27 cellular contexts compared by ENCODE assay signal in the genomic region with DNA sequence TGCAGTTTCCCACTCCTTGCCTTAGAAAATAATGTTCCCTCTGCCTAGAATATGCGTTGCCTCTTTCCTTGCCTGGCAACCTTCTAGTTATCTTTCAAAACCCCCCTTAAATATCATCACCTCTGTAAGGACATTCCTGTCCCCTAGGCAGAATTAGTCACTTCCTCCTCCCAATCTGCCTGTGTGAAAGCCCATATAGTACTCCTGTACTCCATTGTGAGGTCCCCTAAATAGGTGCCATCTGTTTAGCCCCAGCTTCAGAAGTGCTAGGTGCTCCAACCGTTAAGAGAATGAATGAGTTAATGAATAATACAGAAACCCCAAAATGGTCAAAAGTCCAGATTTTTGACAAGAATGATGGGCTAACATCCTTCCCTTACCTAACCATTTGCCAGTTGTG.
DNase-seq lines count a peak whose midpoint lies in the region; ATAC-seq, FAIRE-seq and TF ChIP-seq lines count a peak whose summit lies in the region.
"Had no signal": no experiment of that assay in that cellular context is flagged by ENCODE, and none has a peak within 500 bp of the region (broad histone marks: within the 10 kb centered on the region; RNA-seq: fewer than 3 reads in every experiment).

No MANE protein-coding gene starts in this region.

- TF ChIP-seq POLR2A in A549 (IDR thresholded peaks at IDR 0.05; ENCODE audit: low read length) (no peak), esophagus muscularis mucosa (IDR thresholded peaks at IDR 0.05; ENCODE audit: low read depth) (no peak)

- H3K4me3 ChIP-seq in A549, result no peak overlapping the region
- no peak overlapping the region for H3K4me3 ChIP-seq in hepatocyte
- no peak overlapping the region for H3K4me3 ChIP-seq in esophagus muscularis mucosa
- H3K4me3 ChIP-seq: dorsolateral prefrontal cortex, GM23338, K562, MG63, thoracic aorta, uterus had no signal

- no peak overlapping the region for H2AFZ ChIP-seq in hepatocyte
- H2AFZ ChIP-seq: GM23338 had no signal

- H3K36me3 ChIP-seq in hepatocyte (replicated peaks; ENCODE audit: insufficient read depth, low read depth) (no peaks in the 10 kb centered on the region), esophagus muscularis mucosa (no peaks in the 10 kb centered on the region)
- H3K36me3 ChIP-seq: MG63, thoracic aorta, uterus had no signal

- POLR2A ChIA-PET in A549 (lab: Yijun Ruan, JAX), result no interaction called here

- TF ChIP-seq EP300 in A549 (IDR thresholded peaks at IDR 0.05) (no peak), esophagus muscularis mucosa (IDR thresholded peaks at IDR 0.05) (no peak)

- TF ChIP-seq CTCF in A549 (IDR thresholded peaks at IDR 0.05) (no peak), hepatocyte (IDR thresholded peaks at IDR 0.05; ENCODE audit: poor library complexity) (no peak), esophagus muscularis mucosa (IDR thresholded peaks at IDR 0.05) (no peak)

- FAIRE-seq in A549 (lab: Jason Lieb, UNC) (no peak), GM19239 (lab: Jason Lieb, UNC) (no peak)
- FAIRE-seq: A204.1, K562, keratinocyte had no signal

- H3K27me3 ChIP-seq in hepatocyte (no peaks in the 10 kb centered on the region), esophagus muscularis mucosa (no peaks in the 10 kb centered on the region)
- H3K27me3 ChIP-seq: dorsolateral prefrontal cortex, MG63, uterus had no signal

- peak overlapping the region in 1 of 2 experiments; percentile 23; a peak in 1 of 6 replicates for H3K27ac ChIP-seq in A549
- no peak overlapping the region for H3K27ac ChIP-seq in hepatocyte
- H3K27ac ChIP-seq in esophagus muscularis mucosa (replicated peaks in 1 of 4), result no peak overlapping the region
- H3K27ac ChIP-seq: dorsolateral prefrontal cortex, thoracic aorta, uterus had no signal

- 27% methylated on average over 2 of the region's 2 CpGs for WGBS in A549 (ENCODE audit: missing lambda C conversion rate)
- 81% methylated on average over 2 of the region's 2 CpGs for WGBS in hepatocyte (ENCODE audit: low lambda C conversion rate, missing lambda C conversion rate)
- 86% methylated on average over 2 of the region's 2 CpGs for WGBS in esophagus muscularis mucosa

- H3K9me3 ChIP-seq in A549 (peaks cover 6% of the 10 kb centered on the region; the same call in 2 of the 3 replicates), hepatocyte (ENCODE audit: low read depth) (no peaks in the 10 kb centered on the region), esophagus muscularis mucosa (no peaks in the 10 kb centered on the region)
- H3K9me3 ChIP-seq: MG63, thoracic aorta, uterus had no signal

- CTCF ChIA-PET in A549 (lab: Yijun Ruan, JAX), result no interaction called here

- H3K4me1 ChIP-seq in A549 (peaks cover 35% of the 10 kb centered on the region), hepatocyte (ENCODE audit: insufficient read depth) (peaks cover 8% of the 10 kb centered on the region), esophagus muscularis mucosa (peaks cover 0 to 14% (median 11%) of the 10 kb centered on the region in 4 donors)
- H3K4me1 ChIP-seq: uterus had no signal

- H3K4me2 ChIP-seq in A549 (peak overlapping the region; percentile 40), hepatocyte (no peak overlapping the region)
- H3K4me2 ChIP-seq: GM23338 had no signal

- intact Hi-C loops in esophagus muscularis mucosa (cut with DNase I), result no loop called here

- TF ChIP-seq RAD21 in A549 (conservative IDR thresholded peaks at IDR 0.05 in 1 of 2, IDR thresholded peaks at IDR 0.05 in 1 of 2), result no peak

- ATAC-seq in A549, result peak in 1 of 2 experiments; percentile 56; a peak in 2 of 6 replicates
- no peak for ATAC-seq in HG03025 (IDR thresholded peaks at IDR 0.05; ENCODE audit: low FRiP score, unreplicated experiment)
- ATAC-seq: activated CD4-positive, alpha-beta T cell treated with anti-CD3 and anti-CD28 coated beads for 36 hours; GM23338; K562; natural killer cell treated with Interleukin-12 subunit alpha and Interleukin-12 subunit beta and Interleukin-15 and Interleukin-18, amount 100 ng/mL, for 72 hours had no signal

- DNase-seq in A549 (ENCODE audit: low read depth in 1 of 2, low spot score in 1 of 2) (no peak), GM19239 (ENCODE audit: insufficient read length, low spot score) (peak; percentile 3), M059J (ENCODE audit: low read depth) (peak; percentile 63), glomerular visceral epithelial cell (ENCODE audit: extremely low spot score) (peak; percentile 33), hepatocyte (ENCODE audit: low spot score) (no peak), esophagus muscularis mucosa (ENCODE audit: extremely low spot score) (no peak), NCI-H748 treated with DMSO at 0.1 percent for 48 hours (lab: John Stamatoyannopoulos, UW) (no peak)
- DNase-seq: activated CD4-positive, alpha-beta T cell treated with anti-CD3 and anti-CD28 coated beads for 36 hours; activated T-cell treated with anti-CD3 and anti-CD28 coated beads for 4 hours; AML-193; CD4-positive, alpha-beta memory T cell; dorsolateral prefrontal cortex; MG63; midbrain; NCI-H2029 treated with DMSO at 0.1 percent for 48 hours; NCI-H526 treated with DMSO at 0.1 percent for 48 hours; Right ventricle myocardium superior; stimulated activated CD4-positive, alpha-beta T cell treated with anti-CD3 and anti-CD28 coated beads, Interleukin-15, amount 100 ng/mL, for 24 hours; stimulated activated naive CD4-positive, alpha-beta T cell; uterus had no signal

- no peaks in the 10 kb centered on the region for H3K9me2 ChIP-seq in hepatocyte (replicated peaks; ENCODE audit: insufficient read depth)

- no peaks in the 10 kb centered on the region for H3K79me2 ChIP-seq in hepatocyte

- H4K20me1 ChIP-seq in hepatocyte (ENCODE audit: insufficient read depth, poor library complexity, severe bottlenecking), result no peaks in the 10 kb centered on the region

TF ChIP-seq in A549, 52 proteins besides CTCF, POLR2A, EP300 and RAD21:
- TF ChIP-seq BCL3 (IDR thresholded peaks at IDR 0.05), result no peak
- TF ChIP-seq ZFP36 (IDR thresholded peaks at IDR 0.05; ENCODE audit: borderline replicate concordance, partially characterized antibody), result no peak
- TF ChIP-seq KDM1A (IDR thresholded peaks at IDR 0.05; ENCODE audit: low read depth), result no peak
- TF ChIP-seq, protein P1, sequence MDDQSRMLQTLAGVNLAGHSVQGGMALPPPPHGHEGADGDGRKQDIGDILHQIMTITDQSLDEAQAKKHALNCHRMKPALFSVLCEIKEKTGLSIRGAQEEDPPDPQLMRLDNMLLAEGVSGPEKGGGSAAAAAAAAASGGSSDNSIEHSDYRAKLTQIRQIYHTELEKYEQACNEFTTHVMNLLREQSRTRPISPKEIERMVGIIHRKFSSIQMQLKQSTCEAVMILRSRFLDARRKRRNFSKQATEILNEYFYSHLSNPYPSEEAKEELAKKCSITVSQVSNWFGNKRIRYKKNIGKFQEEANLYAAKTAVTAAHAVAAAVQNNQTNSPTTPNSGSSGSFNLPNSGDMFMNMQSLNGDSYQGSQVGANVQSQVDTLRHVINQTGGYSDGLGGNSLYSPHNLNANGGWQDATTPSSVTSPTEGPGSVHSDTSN (IDR thresholded peaks at IDR 0.05), result no peak
- no peak for TF ChIP-seq CHD4 (IDR thresholded peaks at IDR 0.05; ENCODE audit: borderline replicate concordance)
- no peak for TF ChIP-seq MAX (IDR thresholded peaks at IDR 0.05)
- TF ChIP-seq HEYL (CRISPR knock-in tag; IDR thresholded peaks at IDR 0.05), result no peak
- TF ChIP-seq HOXA7 (CRISPR knock-in tag; IDR thresholded peaks at IDR 0.05), result no peak

Comparison
In these comparisons a context has a peak if more than half of its experiments do, and no peak if none do; other contexts are left out.
1. DNase-seq: peak in GM19239 (single experiment), M059J (single experiment) and glomerular visceral epithelial cell (single experiment); none in A549 (0 of 2), hepatocyte (single experiment), esophagus muscularis mucosa (single experiment) and NCI-H748 treated with DMSO at 0.1 percent for 48 hours (single experiment).